In the genomic region with DNA sequence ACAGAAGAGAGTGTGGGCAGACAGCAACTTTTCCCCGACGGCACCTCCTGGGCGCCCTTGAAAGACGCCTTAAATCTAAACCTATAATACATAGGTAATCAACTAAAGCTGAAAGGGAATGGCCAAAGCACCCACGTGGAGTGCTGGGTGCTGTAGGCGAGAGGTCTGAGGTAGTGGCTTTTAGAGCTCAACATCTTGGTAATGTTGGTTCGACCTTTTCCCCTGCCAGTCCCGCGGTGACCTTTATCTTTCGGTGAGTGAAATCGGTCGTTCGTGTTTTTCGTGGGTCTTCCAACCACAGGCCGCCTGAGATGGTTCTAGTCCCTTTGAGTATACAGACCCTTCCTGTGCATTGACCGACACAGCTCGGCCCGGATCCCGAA, we compare ENCODE assay signal across 8 cellular contexts. TPM values are rescaled to one million over a fixed set of nuclear protein-coding genes. Genes with fewer than 3 reads are reported as not detected.
DNase-seq lines count a peak whose midpoint lies in the region; ATAC-seq and TF ChIP-seq lines count a peak whose summit lies in the region.

No MANE protein-coding gene starts in this region.

- H3K9ac ChIP-seq in mucosa of rectum (ENCODE audit: low read depth in 1 of 2, low read length in 2 of 2), result peak overlapping the region in 1 of 2 donors; percentile 9

- H3K9me3 ChIP-seq in ascending aorta, result no peaks in the 10 kb centered on the region
- no peaks in the 10 kb centered on the region for H3K9me3 ChIP-seq in mucosa of rectum (ENCODE audit: control insufficient read depth in 2 of 2, low read length in 2 of 2)

- H3K36me3 ChIP-seq in ascending aorta (no peaks in the 10 kb centered on the region), mucosa of rectum (ENCODE audit: control insufficient read depth in 2 of 2, insufficient read depth in 2 of 2, low read length in 2 of 2) (no peaks in the 10 kb centered on the region)

- peaks cover 4 to 12% of the 10 kb centered on the region in 2 donors for H3K4me1 ChIP-seq in ascending aorta
- H3K4me1 ChIP-seq in mucosa of rectum (ENCODE audit: control insufficient read depth in 2 of 2, insufficient read depth in 2 of 2, low read length in 2 of 2), result peaks cover 15% of the 10 kb centered on the region in 2 donors

- no peak overlapping the region for H3K27ac ChIP-seq in ascending aorta
- H3K27ac ChIP-seq in mucosa of rectum (ENCODE audit: low read depth in 2 of 2, low read length in 2 of 2), result no peak overlapping the region

- peak; percentile 81 for DNase-seq in activated CD8-positive, alpha-beta memory T cell treated with anti-CD3 and anti-CD28 coated beads for 24 hours
- no peak for DNase-seq in activated CD8-positive, alpha-beta memory T cell treated with anti-CD3 and anti-CD28 coated beads, Interleukin-2, amount 50 U/mL, for 4 hours
- DNase-seq in ascending aorta (ENCODE audit: low spot score in 2 of 2), result no peak
- DNase-seq in EL, result no peak
- no peak for DNase-seq in foreskin melanocyte

- H3K4me3 ChIP-seq in ascending aorta, result peak overlapping the region; percentile 36 to 58
- peak overlapping the region; percentile 11 to 66 for H3K4me3 ChIP-seq in mucosa of rectum (ENCODE audit: low read length in 2 of 2)

- no peak for TF ChIP-seq CTCF in ascending aorta (IDR thresholded peaks at IDR 0.05)

- ATAC-seq in HG03342 (IDR thresholded peaks at IDR 0.05; ENCODE audit: unreplicated experiment) (peak; percentile 11), GM18858 (IDR thresholded peaks at IDR 0.05; ENCODE audit: unreplicated experiment) (no peak)

- no peaks in the 10 kb centered on the region for H3K27me3 ChIP-seq in ascending aorta
- peaks cover 3 to 10% of the 10 kb centered on the region in 2 donors for H3K27me3 ChIP-seq in mucosa of rectum (ENCODE audit: control insufficient read depth in 2 of 2, insufficient read depth in 2 of 2, low read length in 2 of 2)

- intact Hi-C loops in ascending aorta (cut with DNase I), result loop anchor here (1.0 to 5.0 kb wide), 3 partner anchors 19 to 340 kb away; no protein-coding TSS in a partner anchor

RNA-seq across cellular contexts. Expression of a gene that starts 9.1 kb away (rescaled TPM):
- total RNA-seq in ascending aorta, result not detected

RNA-seq across cellular contexts. Expression of a gene that starts 41.3 kb away (rescaled TPM):
- total RNA-seq in ascending aorta, result not detected

RNA-seq across cellular contexts. Expression of a gene that starts 44.6 kb away (rescaled TPM):
- total RNA-seq in ascending aorta, result not detected

RNA-seq across cellular contexts. Expression of a gene that starts 51.9 kb away (rescaled TPM):
- total RNA-seq in ascending aorta, result 23.2 TPM

RNA-seq across cellular contexts. Expression of a gene that starts 56.1 kb away (rescaled TPM):
- total RNA-seq in ascending aorta, result 4.2 TPM
